In genomic region chr10:80893256-80893655, GRCh38 we compare ENCODE assay signal across 33 cellular contexts.
"Had no signal": no experiment of that assay in that cellular context is flagged by ENCODE, and none has a peak within 500 bp of the region (broad histone marks: within the 10 kb centered on the region; RNA-seq: fewer than 3 reads in every experiment).

No MANE protein-coding gene starts in this region.

- H3K4me2 ChIP-seq: KMS-11, PC-9 had no signal

- H3K4me1 ChIP-seq: SJCRH30 had no signal

- ATAC-seq: Panc1, Right ventricle myocardium inferior, SK-N-SH treated with all-trans-retinoic acid at 6 μM for 48 hours had no signal

- H3K9me3 ChIP-seq: SJCRH30 had no signal

- H3K9ac ChIP-seq: KMS-11 had no signal

- DNase-seq: Karpas-422, KBM-7, MM.1S, MV-4-11, NCI-H1092, NCI-H1105, NCI-H1417 treated with DMSO at 0.1 percent for 48 hours, NCI-H1436 treated with DMSO at 0.1 percent for 48 hours, NCI-H187, NCI-H1930, NCI-H2029 treated with DMSO at 0.1 percent for 48 hours, NCI-H2081 treated with DMSO at 0.1 percent for 48 hours, NCI-H2107, NCI-H2171, NCI-H226, NCI-H446 treated with DMSO at 0.1 percent for 48 hours, NCI-H510A, NCI-H524, NCI-H526, NCI-H69, NCI-H748 treated with DMSO at 0.1 percent for 48 hours, NCI-H82, PC-9, SHP77, SIG-M5, SJCRH30 had no signal

- H3K27me3 ChIP-seq: SJCRH30 had no signal

- H3K4me3 ChIP-seq: PC-9, SJCRH30, SK-N-MC had no signal

- H3K36me3 ChIP-seq: SJCRH30 had no signal

- H3K27ac ChIP-seq: KMS-11, PC-9, RWPE1, SJCRH30, SK-N-MC had no signal

- FAIRE-seq: RCC 7860 had no signal

- H2AFZ ChIP-seq: PC-9 had no signal
